14 cellular contexts compared by ENCODE assay signal in genomic region chr22:21590809-21591641, GRCh38. TPM values are rescaled to one million over a fixed set of nuclear protein-coding genes. Genes with fewer than 3 reads are reported as not detected.
DNase-seq lines count a peak whose midpoint lies in the region; ATAC-seq, FAIRE-seq and TF ChIP-seq lines count a peak whose summit lies in the region.
"Had no signal": no experiment of that assay in that cellular context is flagged by ENCODE, and none has a peak within 500 bp of the region (broad histone marks: within the 10 kb centered on the region; RNA-seq: fewer than 3 reads in every experiment).

No MANE protein-coding gene starts in this region.

- H3K36me3 ChIP-seq in Karpas-422 (ENCODE audit: insufficient read depth, low read length) (peaks cover 29% of the 10 kb centered on the region), GM12878 (ENCODE audit: control insufficient read depth in 2 of 2, insufficient read depth in 2 of 2, low read length in 1 of 2) (peaks cover 26 to 32% of the 10 kb centered on the region in 2 experiments), ovary (no peaks in the 10 kb centered on the region)

- H3K27ac ChIP-seq in Karpas-422 (ENCODE audit: low read length) (peak overlapping the region; percentile 28; the same call in 1 of the 2 replicates), GM12878 (ENCODE audit: control insufficient read depth, insufficient read depth) (peak overlapping the region; percentile 14; the same call in 1 of the 2 replicates), ovary (no peak overlapping the region)
- H3K27ac ChIP-seq: tibial nerve had no signal

- H3K4me2 ChIP-seq in Karpas-422 (ENCODE audit: low read depth, low read length, poor library complexity, severe bottlenecking) (peak overlapping the region; percentile 12), GM12878 (ENCODE audit: control insufficient read depth, insufficient read depth) (no peak overlapping the region; the same call in 1 of the 2 replicates)

- peaks cover 59% of the 10 kb centered on the region for H3K36me3 Mint-ChIP-seq in Calu3 (ENCODE audit: insufficient read depth, unreplicated experiment)

- no peaks in the 10 kb centered on the region for H3K9me3 Mint-ChIP-seq in Calu3 (ENCODE audit: low read depth, unreplicated experiment)
- H3K9me3 Mint-ChIP-seq: activated CD4-positive, alpha-beta memory T cell treated with anti-CD3 and anti-CD28 coated beads, Interleukin-2, amount 10 ng/mL, durations not matched to agents 7 days and 5 days had no signal

- no peaks in the 10 kb centered on the region for H3K27me3 ChIP-seq in Karpas-422 (ENCODE audit: low read length)
- H3K27me3 ChIP-seq in GM12878 (replicated peaks in 1 of 2; ENCODE audit: control insufficient read depth in 2 of 2, insufficient read depth in 2 of 2, low read length in 1 of 2) = no peaks in the 10 kb centered on the region
- no peaks in the 10 kb centered on the region for H3K27me3 ChIP-seq in ovary
- H3K27me3 ChIP-seq: tibial nerve had no signal

- TF ChIP-seq CTCF in Calu3 (IDR thresholded peaks at IDR 0.05; ENCODE audit: unreplicated experiment) = no peak
- TF ChIP-seq CTCF in GM12878 (IDR thresholded peaks at IDR 0.05 in 2 of 3, conservative IDR thresholded peaks at IDR 0.05 in 1 of 3; ENCODE audit: control insufficient read depth in 2 of 3, extremely low read depth in 1 of 3, insufficient read depth in 1 of 3, low read depth in 3 of 3, low read length in 3 of 3) = no peak
- no peak for TF ChIP-seq CTCF in ovary (IDR thresholded peaks at IDR 0.05)
- no peak for TF ChIP-seq CTCF in GM13977 (IDR thresholded peaks at IDR 0.05; ENCODE audit: extremely low read depth, insufficient read depth, missing control alignments)

- peaks cover 41% of the 10 kb centered on the region for H3K4me1 Mint-ChIP-seq in Calu3 (ENCODE audit: low read depth, unreplicated experiment)

- H2AFZ ChIP-seq in Karpas-422 (ENCODE audit: low read length) = no peak overlapping the region
- H2AFZ ChIP-seq in GM12878 (ENCODE audit: control insufficient read depth, low read depth, low read length) = no peak overlapping the region

- no TSS peak for BruUV-seq in Calu3 (replicated peaks; lab: Mats Ljungman, UMichigan)
- no TSS peak for BruUV-seq in GM12878 (replicated peaks; lab: Mats Ljungman, UMichigan)

- CTCF ChIA-PET in Calu3 (lab: Charles Lee) (no interaction called here), GM12878 (lab: Yijun Ruan, JAX) (interaction anchor here (0.7 to 1.6 kb wide), 2 partner anchors 38 to 56 kb away, joined by 3 to 5 read pairs; partner anchors contain the start of gene YDJC)

- SMC1A ChIA-PET in GM12878 (lab: Charles Lee; ENCODE audit: uncharacterized antibody, unreplicated experiment) = interaction anchor here (0.9 to 1.0 kb wide), 2 partner anchors 12 to 22 kb away, joined by 3 read pairs; no protein-coding TSS in a partner anchor

- POLR2A ChIA-PET in GM12878 (lab: Charles Lee) = no interaction called here

- H3K4me1 ChIP-seq in Karpas-422 (ENCODE audit: low read length) = peaks cover 44% of the 10 kb centered on the region
- peaks cover 24% of the 10 kb centered on the region for H3K4me1 ChIP-seq in GM12878 (ENCODE audit: control insufficient read depth, insufficient read depth, low read length)
- H3K4me1 ChIP-seq in ovary (ENCODE audit: insufficient read depth) = peaks cover 21% of the 10 kb centered on the region

- H3K9me3 ChIP-seq in Karpas-422 (ENCODE audit: low read length) (no peaks in the 10 kb centered on the region), GM12878 (replicated peaks; ENCODE audit: control insufficient read depth, insufficient read depth, low read length) (no peaks in the 10 kb centered on the region), ovary (no peaks in the 10 kb centered on the region)
- H3K9me3 ChIP-seq: tibial nerve had no signal

- RAD21 ChIA-PET in GM12878 (lab: Charles Lee; ENCODE audit: unreplicated experiment) = no interaction called here

- WGBS in GM12878 (ENCODE audit: insufficient coverage, insufficient replicate concordance, low lambda C conversion rate, missing lambda C conversion rate) = 65% methylated on average over 9 of the region's 9 CpGs
- 73 to 84% (median 75%) methylated on average over 9 of the region's 9 CpGs for whole genome bisulfite sequencing in ovary, 3 donors

- no peak for DNase-seq in Calu3
- DNase-seq in Karpas-422 = peak; percentile 90
- DNase-seq in GM12878 (ENCODE audit: low read depth, low spot score) = no peak
- DNase-seq in occipital lobe (lab: John Stamatoyannopoulos, UW) = peak; percentile 60
- no peak for DNase-seq in ovary
- no peak for DNase-seq in NCI-H1105 treated with DMSO at 0.1 percent for 48 hours (lab: John Stamatoyannopoulos, UW)
- DNase-seq in GM13977 (ENCODE audit: low spot score) = no peak
- DNase-seq: activated CD4-positive, alpha-beta memory T cell treated with anti-CD3 and anti-CD28 coated beads, Interleukin-2, amount 10 ng/mL, durations not matched to agents 7 days and 5 days; foreskin fibroblast; NCI-H1694; small intestine had no signal

- intact Hi-C loops in Calu3 (cut with micrococcal nuclease; ENCODE audit: unreplicated experiment) (no loop called here), GM12878 (cut with micrococcal nuclease; ENCODE audit: unreplicated experiment) (no loop called here), ovary (cut with DNase I) (no loop called here)

- H3K79me2 ChIP-seq in Karpas-422 (ENCODE audit: low read length) (peaks cover 97% of the 10 kb centered on the region), GM12878 (ENCODE audit: control insufficient read depth, insufficient read depth, low read length) (peaks cover 63% of the 10 kb centered on the region)

- no peaks in the 10 kb centered on the region for H3K9me2 ChIP-seq in Karpas-422 (replicated peaks; ENCODE audit: insufficient read depth, low read length)

- ATAC-seq in GM12878 (no peak), GM18520 (IDR thresholded peaks at IDR 0.05; ENCODE audit: unreplicated experiment) (no peak)

- TF ChIP-seq POLR2A in GM12878 (IDR thresholded peaks at IDR 0.05; ENCODE audit: low read depth, low read length) = 0 out of 2 replicates have a peak, but pooled peaks have one; percentile 6
- no peak for TF ChIP-seq POLR2A in ovary (IDR thresholded peaks at IDR 0.05)

- TF ChIP-seq RAD21 in GM12878 (IDR thresholded peaks at IDR 0.05; ENCODE audit: insufficient read depth, low read depth, low read length) = no peak

- H3K9ac ChIP-seq in Karpas-422 (ENCODE audit: low read length) (no peak overlapping the region), GM12878 (ENCODE audit: control insufficient read depth, insufficient read depth, low read length) (no peak overlapping the region)

- H3K4me3 ChIP-seq in Karpas-422 (ENCODE audit: low read length) (no peak overlapping the region), GM12878 (no peak overlapping the region), ovary (no peak overlapping the region)
- H3K4me3 ChIP-seq: tibial nerve had no signal

- no peak for FAIRE-seq in GM12878 (lab: Jason Lieb, UNC)
- FAIRE-seq: small intestine had no signal

- TF ChIP-seq EP300 in GM12878 (IDR thresholded peaks at IDR 0.05; ENCODE audit: borderline replicate concordance in 1 of 2, control insufficient read depth in 1 of 2, low read depth in 2 of 2, low read length in 2 of 2) (no peak), ovary (IDR thresholded peaks at IDR 0.05) (no peak)

- in situ Hi-C loops in GM12878 (cut with MboI) = no loop called here
- in situ Hi-C loops in GM13977 (cut with MboI; ENCODE audit: low pct_unique_long_range_greater_than_20kb, low sequenced_read_pairs, unreplicated experiment) = no loop called here

- H3K27me3 Mint-ChIP-seq in Calu3 (ENCODE audit: unreplicated experiment) = no peaks in the 10 kb centered on the region
- H3K27me3 Mint-ChIP-seq: activated CD4-positive, alpha-beta memory T cell treated with anti-CD3 and anti-CD28 coated beads, Interleukin-2, amount 10 ng/mL, durations not matched to agents 7 days and 5 days had no signal

- peak overlapping the region; percentile 18 for H3K27ac Mint-ChIP-seq in Calu3 (ENCODE audit: unreplicated experiment)
- H3K27ac Mint-ChIP-seq: activated CD4-positive, alpha-beta memory T cell treated with anti-CD3 and anti-CD28 coated beads, Interleukin-2, amount 10 ng/mL, durations not matched to agents 7 days and 5 days had no signal

- no peak overlapping the region for H3K4me3 Mint-ChIP-seq in Calu3 (ENCODE audit: low read depth, unreplicated experiment)
- H3K4me3 Mint-ChIP-seq: activated CD4-positive, alpha-beta memory T cell treated with anti-CD3 and anti-CD28 coated beads, Interleukin-2, amount 10 ng/mL, durations not matched to agents 7 days and 5 days had no signal

- H4K20me1 ChIP-seq in Karpas-422 (ENCODE audit: insufficient read depth, low read depth, low read length) (peaks cover 39% of the 10 kb centered on the region), GM12878 (ENCODE audit: control insufficient read depth, insufficient read depth) (peaks cover 15% of the 10 kb centered on the region)

RNA-seq across cellular contexts. Expression of gene UBE2L3, which starts 23.5 kb away (rescaled TPM):
- 65.8 and 66.6 TPM in 2 replicates for total RNA-seq in Calu3 (2022)
- total RNA-seq in Karpas-422 (2014; rRNA removed; shearing (Covaris generic); ENCODE audit: low replicate concordance) = 38.7 and 56.1 TPM in 2 replicates
- total RNA-seq in GM12878 (2013; cell fraction: nucleolus; rRNA removed) = 21.7 and 22.1 TPM in 2 replicates
- total RNA-seq in GM12878 (2014; rRNA removed) = 55.7 and 59.2 TPM in 2 replicates
- total RNA-seq in GM12878 (2014; rRNA removed; fragmentation: Illumina TruSeq; extraction: Trizol) = 80.2 and 85.4 TPM in 2 replicates
- total RNA-seq in GM12878 (2021) = 52.2 and 56.3 TPM in 2 replicates
- 30.1 TPM for polyA plus RNA-seq in GM12878 (2011; ENCODE audit: low read depth)
- polyA plus RNA-seq in GM12878 (2011; rRNA removed) = 58.8 and 62.1 TPM in 2 replicates
- polyA plus RNA-seq in GM12878 (2011; cell fraction: cytosol; rRNA removed) = 37.8 and 46.6 TPM in 2 replicates
- polyA plus RNA-seq in GM12878 (2011; cell fraction: nucleus; rRNA removed) = 18.3 and 22.8 TPM in 2 replicates
- polyA plus RNA-seq in GM12878 (2012) = 43.4 and 52.4 TPM in 2 replicates
- 141 and 156 TPM in 2 replicates for polyA plus RNA-seq in GM12878 (2014; fragmentation: Illumina TruSeq; extraction: Trizol)
- 100 to 1,000 TPM; 149 to 168 TPM for polyA plus RNA-seq in GM12878 (2014; fragmentation: Nextera tagmentation; extraction: Ambion mirVana)
- 68.6 and 73.3 TPM in 2 replicates for polyA plus RNA-seq in GM12878 (2014; rRNA removed)
- polyA plus RNA-seq in GM12878 (2016; fragmentation: Nextera tagmentation; extraction: Ambion mirVana) = 100 to 1,000 TPM; 141 to 148 TPM
- polyA minus RNA-seq in GM12878 (2011; rRNA and poly(A)+ RNA removed) = 24.4 and 30.7 TPM in 2 replicates
- polyA minus RNA-seq in GM12878 (2011; cell fraction: cytosol; rRNA and poly(A)+ RNA removed) = 12.3 and 15.4 TPM in 2 replicates
- 6.2 and 11.0 TPM in 2 replicates for polyA minus RNA-seq in GM12878 (2011; cell fraction: nucleus; rRNA and poly(A)+ RNA removed)
- total RNA-seq in occipital lobe = 23.6 TPM
- total RNA-seq in ovary = 10 to 100 TPM; 20.3 to 42.0 (median 39.9) TPM
- 100 to 1,000 TPM in 1 of 2 donors, 10 to 100 TPM in 1; 30.7 to 105 TPM for polyA plus RNA-seq in ovary

RNA-seq across cellular contexts. Expression of gene YDJC, which starts 38.8 kb away (rescaled TPM):
- total RNA-seq in Calu3 (2022) (57.9 and 64.2 TPM in 2 replicates), GM12878 (2014; rRNA removed) (64.1 and 75.4 TPM in 2 replicates), GM12878 (2014; rRNA removed; fragmentation: Illumina TruSeq; extraction: Trizol) (10.1 and 12.0 TPM in 2 replicates), GM12878 (2021) (55.7 and 58.4 TPM in 2 replicates), occipital lobe (7.0 TPM), ovary (10 to 100 TPM; 11.4 to 45.1 (median 17.0) TPM)
- total RNA-seq in Karpas-422 (2014; rRNA removed; shearing (Covaris generic); ENCODE audit: low replicate concordance) = 59.1 and 109 TPM in 2 replicates
- 37.4 and 44.8 TPM in 2 replicates for total RNA-seq in GM12878 (2013; cell fraction: nucleolus; rRNA removed)
- polyA plus RNA-seq in GM12878 (2011; ENCODE audit: low read depth) = 4.8 TPM
- polyA plus RNA-seq in GM12878 (2011; rRNA removed) (6.3 and 18.3 TPM in 2 replicates), GM12878 (2014; fragmentation: Illumina TruSeq; extraction: Trizol) (2.1 and 8.4 TPM in 2 replicates), GM12878 (2014; fragmentation: Nextera tagmentation; extraction: Ambion mirVana) (1 to 10 TPM in 1 of 2 experiments, under 1 TPM in 1; 1.00 to 4.4 TPM), GM12878 (2014; rRNA removed) (72.1 and 83.6 TPM in 2 replicates), GM12878 (2016; fragmentation: Nextera tagmentation; extraction: Ambion mirVana) (10 to 100 TPM; 68.5 to 77.6 TPM), ovary (10 to 100 TPM in 1 of 2 donors, 1 to 10 TPM in 1; 1.8 to 19.4 TPM)
- 31.1 and 59.0 TPM in 2 replicates for polyA plus RNA-seq in GM12878 (2011; cell fraction: cytosol; rRNA removed)
- 60.2 and 70.8 TPM in 2 replicates for polyA plus RNA-seq in GM12878 (2011; cell fraction: nucleus; rRNA removed)
- 27.7 and 31.7 TPM in 2 replicates for polyA plus RNA-seq in GM12878 (2012)
- 5.0 and 15.1 TPM in 2 replicates for polyA minus RNA-seq in GM12878 (2011; rRNA and poly(A)+ RNA removed)
- polyA minus RNA-seq in GM12878 (2011; cell fraction: cytosol; rRNA and poly(A)+ RNA removed) = 8.5 and 15.4 TPM in 2 replicates
- 22.6 and 40.6 TPM in 2 replicates for polyA minus RNA-seq in GM12878 (2011; cell fraction: nucleus; rRNA and poly(A)+ RNA removed)

RNA-seq across cellular contexts. Expression of gene RIMBP3C, which starts 39.8 kb away (rescaled TPM):
- total RNA-seq in Calu3 (2022) (0.17 TPM in 1 of 2 replicates, not detected in the other), GM12878 (2014; rRNA removed) (0.11 TPM in 2 replicates), GM12878 (2014; rRNA removed; fragmentation: Illumina TruSeq; extraction: Trizol) (not detected in 2 replicates), GM12878 (2021) (0.23 and 0.24 TPM in 2 replicates), occipital lobe (1.6 TPM), ovary (under 1 TPM in 3 of 7 donors, not detected in 4; 0.07 to 0.25 (median 0.15) TPM)
- 0.65 TPM in 1 of 2 replicates, not detected in the other for total RNA-seq in Karpas-422 (2014; rRNA removed; shearing (Covaris generic); ENCODE audit: low replicate concordance)
- total RNA-seq in GM12878 (2013; cell fraction: nucleolus; rRNA removed) = 0.29 and 0.42 TPM in 2 replicates
- not detected for polyA plus RNA-seq in GM12878 (2011; ENCODE audit: low read depth)
- polyA plus RNA-seq in GM12878 (2011; rRNA removed) (0.03 TPM in 1 of 2 replicates, not detected in the other), GM12878 (2014; fragmentation: Illumina TruSeq; extraction: Trizol) (0.03 and 0.05 TPM in 2 replicates), GM12878 (2014; fragmentation: Nextera tagmentation; extraction: Ambion mirVana) (not detected), GM12878 (2014; rRNA removed) (0.01 TPM in 1 of 2 replicates, not detected in the other), GM12878 (2016; fragmentation: Nextera tagmentation; extraction: Ambion mirVana) (under 1 TPM; 0.04 to 0.14 TPM), ovary (under 1 TPM; 0.04 to 0.15 TPM)
- polyA plus RNA-seq in GM12878 (2011; cell fraction: cytosol; rRNA removed) = 0.01 and 0.03 TPM in 2 replicates
- 0.03 and 0.10 TPM in 2 replicates for polyA plus RNA-seq in GM12878 (2011; cell fraction: nucleus; rRNA removed)
- 0.10 TPM in 1 of 2 replicates, not detected in the other for polyA plus RNA-seq in GM12878 (2012)
- 0.05 TPM in 1 of 2 replicates, not detected in the other for polyA minus RNA-seq in GM12878 (2011; rRNA and poly(A)+ RNA removed)
- polyA minus RNA-seq in GM12878 (2011; cell fraction: cytosol; rRNA and poly(A)+ RNA removed) = 0.27 TPM in 1 of 2 replicates, not detected in the other
- polyA minus RNA-seq in GM12878 (2011; cell fraction: nucleus; rRNA and poly(A)+ RNA removed) = 0.67 and 0.73 TPM in 2 replicates
- total RNA-seq: myocyte had no signal

RNA-seq across cellular contexts. Expression of gene CCDC116, which starts 41.5 kb away (rescaled TPM):
- 0.17 TPM in 1 of 2 replicates, not detected in the other for total RNA-seq in Calu3 (2022)
- total RNA-seq in Karpas-422 (2014; rRNA removed; shearing (Covaris generic); ENCODE audit: low replicate concordance) = 0.11 and 1.3 TPM in 2 replicates
- total RNA-seq in GM12878 (2013; cell fraction: nucleolus; rRNA removed) = 0.32 and 0.69 TPM in 2 replicates
- 0.05 TPM in 1 of 2 replicates, not detected in the other for total RNA-seq in GM12878 (2014; rRNA removed)
- not detected in 2 replicates for total RNA-seq in GM12878 (2014; rRNA removed; fragmentation: Illumina TruSeq; extraction: Trizol)
- 0.18 and 0.29 TPM in 2 replicates for total RNA-seq in GM12878 (2021)
- polyA plus RNA-seq in GM12878 (2011; ENCODE audit: low read depth) = not detected
- 0.04 TPM in 1 of 2 replicates, not detected in the other for polyA plus RNA-seq in GM12878 (2011; rRNA removed)
- 0.09 and 0.13 TPM in 2 replicates for polyA plus RNA-seq in GM12878 (2011; cell fraction: cytosol; rRNA removed)
- polyA plus RNA-seq in GM12878 (2011; cell fraction: nucleus; rRNA removed) = 0.39 and 0.50 TPM in 2 replicates
- polyA plus RNA-seq in GM12878 (2012) = 0.06 TPM in 1 of 2 replicates, not detected in the other
- polyA plus RNA-seq in GM12878 (2014; fragmentation: Illumina TruSeq; extraction: Trizol) = 0.04 TPM in 1 of 2 replicates, not detected in the other
- polyA plus RNA-seq in GM12878 (2014; fragmentation: Nextera tagmentation; extraction: Ambion mirVana) = not detected
- polyA plus RNA-seq in GM12878 (2014; rRNA removed) = 0.04 and 0.32 TPM in 2 replicates
- not detected for polyA plus RNA-seq in GM12878 (2016; fragmentation: Nextera tagmentation; extraction: Ambion mirVana)
- 0.10 TPM in 1 of 2 replicates, not detected in the other for polyA minus RNA-seq in GM12878 (2011; rRNA and poly(A)+ RNA removed)
- not detected in 2 replicates for polyA minus RNA-seq in GM12878 (2011; cell fraction: cytosol; rRNA and poly(A)+ RNA removed)
- 0.19 and 0.24 TPM in 2 replicates for polyA minus RNA-seq in GM12878 (2011; cell fraction: nucleus; rRNA and poly(A)+ RNA removed)
- total RNA-seq in occipital lobe = 0.16 TPM
- under 1 TPM; 0.46 to 0.88 (median 0.66) TPM for total RNA-seq in ovary
- polyA plus RNA-seq in ovary = under 1 TPM in 1 of 2 donors, not detected in 1; 0.85 TPM

RNA-seq across cellular contexts. Expression of gene SDF2L1, which starts 51.1 kb away (rescaled TPM):
- 87.0 and 88.2 TPM in 2 replicates for total RNA-seq in Calu3 (2022)
- total RNA-seq in Karpas-422 (2014; rRNA removed; shearing (Covaris generic); ENCODE audit: low replicate concordance) = 19.0 and 72.9 TPM in 2 replicates
- 3.6 and 5.4 TPM in 2 replicates for total RNA-seq in GM12878 (2013; cell fraction: nucleolus; rRNA removed)
- 70.2 and 109 TPM in 2 replicates for total RNA-seq in GM12878 (2014; rRNA removed)
- total RNA-seq in GM12878 (2014; rRNA removed; fragmentation: Illumina TruSeq; extraction: Trizol) = 12.9 and 17.1 TPM in 2 replicates
- 81.4 and 90.1 TPM in 2 replicates for total RNA-seq in GM12878 (2021)
- polyA plus RNA-seq in GM12878 (2011; ENCODE audit: low read depth) = 15.5 TPM
- polyA plus RNA-seq in GM12878 (2011; rRNA removed) = 8.8 and 20.8 TPM in 2 replicates
- polyA plus RNA-seq in GM12878 (2011; cell fraction: cytosol; rRNA removed) = 29.8 and 63.0 TPM in 2 replicates
- polyA plus RNA-seq in GM12878 (2011; cell fraction: nucleus; rRNA removed) = 16.4 and 22.6 TPM in 2 replicates
- 49.9 and 87.0 TPM in 2 replicates for polyA plus RNA-seq in GM12878 (2012)
- 0.33 and 3.9 TPM in 2 replicates for polyA plus RNA-seq in GM12878 (2014; fragmentation: Illumina TruSeq; extraction: Trizol)
- polyA plus RNA-seq in GM12878 (2014; fragmentation: Nextera tagmentation; extraction: Ambion mirVana) = 10 to 100 TPM in 1 of 2 experiments, 1 to 10 TPM in 1; 3.0 to 17.8 TPM
- 97.9 and 134 TPM in 2 replicates for polyA plus RNA-seq in GM12878 (2014; rRNA removed)
- polyA plus RNA-seq in GM12878 (2016; fragmentation: Nextera tagmentation; extraction: Ambion mirVana) = 100 to 1,000 TPM; 191 to 214 TPM
- polyA minus RNA-seq in GM12878 (2011; rRNA and poly(A)+ RNA removed) = 14.3 and 25.4 TPM in 2 replicates
- 12.2 and 12.8 TPM in 2 replicates for polyA minus RNA-seq in GM12878 (2011; cell fraction: cytosol; rRNA and poly(A)+ RNA removed)
- polyA minus RNA-seq in GM12878 (2011; cell fraction: nucleus; rRNA and poly(A)+ RNA removed) = 4.4 and 8.3 TPM in 2 replicates
- total RNA-seq in occipital lobe = 4.7 TPM
- total RNA-seq in ovary = 10 to 100 TPM; 10.2 to 30.4 (median 17.0) TPM
- polyA plus RNA-seq in ovary = 10 to 100 TPM in 1 of 2 donors, 1 to 10 TPM in 1; 2.1 to 15.9 TPM

Comparison
In these comparisons a context has a peak if more than half of its experiments do, and no peak if none do; other contexts are left out.
1. DNase-seq: peak in Karpas-422 (single experiment) and occipital lobe (single experiment); none in Calu3 (single experiment), GM12878 (single experiment), ovary (0 of 5), NCI-H1105 treated with DMSO at 0.1 percent for 48 hours (single experiment) and GM13977 (single experiment).
2. H3K27ac ChIP-seq: peak in Karpas-422 (single experiment) and GM12878 (single experiment); none in ovary (0 of 2).